ENCODE assay signal across 10 cellular contexts in the genomic region with DNA sequence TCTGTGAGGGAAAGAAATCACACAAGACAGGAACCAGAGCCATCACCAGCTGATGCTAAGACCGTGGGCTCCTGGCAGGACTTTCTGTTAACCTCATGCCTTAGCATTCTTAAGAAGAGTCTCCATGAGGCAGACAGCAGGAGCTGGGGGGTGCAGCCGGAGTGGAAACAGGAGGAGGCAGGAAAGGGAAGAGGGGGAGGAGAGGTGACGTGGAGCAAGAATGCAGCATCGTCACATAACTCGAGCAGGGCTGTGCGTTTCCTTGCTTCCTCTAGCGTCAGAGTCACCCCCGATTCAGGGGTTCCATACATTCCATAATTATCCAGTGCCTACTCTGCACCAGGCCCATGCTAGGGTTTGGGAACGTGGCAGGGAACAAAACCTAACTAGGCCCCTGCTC. TPM values are rescaled to one million over a fixed set of nuclear protein-coding genes. Genes with fewer than 3 reads are reported as not detected.
A peak's percentile ranks its signal among the peaks of the same experiment; 100 is the strongest.
DNase-seq lines count a peak whose midpoint lies in the region; ATAC-seq and TF ChIP-seq lines count a peak whose summit lies in the region.
"Had no signal": no experiment of that assay in that cellular context is flagged by ENCODE, and none has a peak within 500 bp of the region (broad histone marks: within the 10 kb centered on the region; RNA-seq: fewer than 3 reads in every experiment).

No MANE protein-coding gene starts in this region.

- no peak for TF ChIP-seq POLR2A in esophagus squamous epithelium (IDR thresholded peaks at IDR 0.05)

- H3K4me3 ChIP-seq in esophagus squamous epithelium, result no peak overlapping the region
- H3K4me3 ChIP-seq in muscle layer of duodenum (ENCODE audit: low read depth in 1 of 2, low read length in 2 of 2), result peak overlapping the region; percentile 1 to 33

- no peak for TF ChIP-seq CTCF in RWPE1 (conservative IDR thresholded peaks at IDR 0.05; ENCODE audit: low read depth)
- TF ChIP-seq CTCF in esophagus squamous epithelium (IDR thresholded peaks at IDR 0.05), result no peak

- H3K36me3 ChIP-seq in esophagus squamous epithelium, result peaks cover 0 to 65% (median 0%) of the 10 kb centered on the region in 3 donors
- H3K36me3 ChIP-seq in muscle layer of duodenum (ENCODE audit: control insufficient read depth in 1 of 2, insufficient read depth in 2 of 2, low read length in 2 of 2), result peaks cover 6 to 13% of the 10 kb centered on the region in 2 donors

- H3K9me3 ChIP-seq in esophagus squamous epithelium (no peaks in the 10 kb centered on the region), muscle layer of duodenum (ENCODE audit: control insufficient read depth in 1 of 2, low read length in 2 of 2) (no peaks in the 10 kb centered on the region)

- CTCF ChIA-PET in RWPE1 (lab: Yijun Ruan, JAX), result interaction anchor here (0.7 to 1.9 kb wide), 3 partner anchors 27 to 115 kb away, joined by 3 to 7 read pairs (median 3); no protein-coding TSS in a partner anchor

- intact Hi-C loops in esophagus squamous epithelium (cut with DNase I), result no loop called here

- ATAC-seq in HG03439 (IDR thresholded peaks at IDR 0.05; ENCODE audit: unreplicated experiment) (no peak), HG02885 (IDR thresholded peaks at IDR 0.05; ENCODE audit: poor library complexity, unreplicated experiment) (no peak), HG03108 (IDR thresholded peaks at IDR 0.05; ENCODE audit: unreplicated experiment) (no peak)

- no peaks in the 10 kb centered on the region for H3K27me3 ChIP-seq in esophagus squamous epithelium
- H3K27me3 ChIP-seq in muscle layer of duodenum (ENCODE audit: low read depth, low read length), result no peaks in the 10 kb centered on the region

- 74 to 79% methylated on average over 7 to 9 of the region's 9 CpGs for WGBS in esophagus squamous epithelium, 2 donors

- H3K4me1 ChIP-seq in esophagus squamous epithelium (peaks cover 6 to 57% (median 10%) of the 10 kb centered on the region in 3 donors), muscle layer of duodenum (ENCODE audit: control insufficient read depth in 1 of 2, insufficient read depth in 2 of 2, low read length in 2 of 2) (peaks cover 0 to 4% of the 10 kb centered on the region in 2 donors)

- DNase-seq in RWPE1 (ENCODE audit: low spot score), result no peak
- DNase-seq in esophagus squamous epithelium (lab: John Stamatoyannopoulos, UW), result no peak
- peak in 6 of 49 donors; percentile 22 to 56 (median 31) for DNase-seq in substantia nigra (lab: John Stamatoyannopoulos, UW)
- no peak for DNase-seq in HT-29 (ENCODE audit: low spot score)
- DNase-seq: activated CD4-positive, alpha-beta T cell treated with anti-CD3 and anti-CD28 coated beads for 4 hours; DND-41 had no signal

- POLR2A ChIA-PET in RWPE1 (lab: Yijun Ruan, JAX; ENCODE audit: low non-redundant PET), result interaction anchor here (0.7 kb wide), 1 partner anchor 979 kb away, joined by 3 read pairs; no protein-coding TSS in a partner anchor

- H3K27ac ChIP-seq in RWPE1 (peak overlapping the region; percentile 79), esophagus squamous epithelium (peak overlapping the region; percentile 21 to 75 (median 61)), muscle layer of duodenum (ENCODE audit: low read length) (peak overlapping the region; percentile 98), substantia nigra (ENCODE audit: low read depth, low read length, poor library complexity, severe bottlenecking) (peak overlapping the region; percentile 79)

RNA-seq across cellular contexts. Expression of gene ERGIC1, which starts 53.7 kb away (rescaled TPM):
- total RNA-seq in esophagus squamous epithelium, result 10 to 100 TPM; 50.9 to 83.0 (median 65.5) TPM
- total RNA-seq in HT-29 (2014; rRNA removed; shearing (Covaris generic)), result 132 and 159 TPM in 2 replicates

Comparison
In these comparisons a context has a peak if more than half of its experiments do, and no peak if none do; other contexts are left out.
1. H3K4me3 ChIP-seq: peak in muscle layer of duodenum (2 of 2); none in esophagus squamous epithelium (0 of 4).
2. Peak in every context shown above with its lines, with median percentiles within 50 percentile points of each other: H3K27ac ChIP-seq.